In genomic region chr12:88242939-88243338, GRCh38 we compare ENCODE assay signal across 18 cellular contexts.
DNase-seq lines count a peak whose midpoint lies in the region; ATAC-seq and TF ChIP-seq lines count a peak whose summit lies in the region.
"Had no signal": no experiment of that assay in that cellular context is flagged by ENCODE, and none has a peak within 500 bp of the region (broad histone marks: within the 10 kb centered on the region; RNA-seq: fewer than 3 reads in every experiment).

No MANE protein-coding gene starts in this region.

- no peak overlapping the region for H3K4me3 ChIP-seq in gastroesophageal sphincter
- no peak overlapping the region for H3K4me3 ChIP-seq in upper lobe of right lung
- H3K4me3 ChIP-seq: heart left ventricle had no signal

- peaks cover 3% of the 10 kb centered on the region for H3K9me3 Mint-ChIP-seq in natural killer cell treated with Interleukin-12 subunit alpha and Interleukin-12 subunit beta and Interleukin-15 and Interleukin-18, amount 100 ng/mL, for 72 hours
- H3K9me3 Mint-ChIP-seq in natural killer cell, result peaks cover 7 to 8% of the 10 kb centered on the region in 2 donors
- H3K9me3 Mint-ChIP-seq in activated T-helper 1 cell treated with anti-CD3 and anti-CD28 coated beads, Interleukin-12 subunit alpha, Interleukin-12 subunit beta, Interleukin-2, Interleukin-4 antibody, amounts not matched to agents 30 ng/mL and 10 ng/mL and 1 ng/mL, durations not matched to agents 14 hours and 24 hours and 36 hours, result peaks cover 23% of the 10 kb centered on the region
- H3K9me3 Mint-ChIP-seq: dendritic cell treated with granulocyte-macrophage colony-stimulating factor and Interleukin-4, amounts not matched to agents 40 ng/mL and 50 ng/mL, for 4 days had no signal

- no peaks in the 10 kb centered on the region for H3K27me3 ChIP-seq in gastroesophageal sphincter
- H3K27me3 ChIP-seq in upper lobe of right lung, result no peaks in the 10 kb centered on the region
- H3K27me3 ChIP-seq: heart left ventricle, neutrophil had no signal

- intact Hi-C loops in natural killer cell (cut with micrococcal nuclease), result no loop called here
- intact Hi-C loops in activated T-helper 1 cell treated with anti-CD3 and anti-CD28 coated beads, Interleukin-12 subunit alpha, Interleukin-12 subunit beta, Interleukin-2, Interleukin-4 antibody, amounts not matched to agents 30 ng/mL and 10 ng/mL and 1 ng/mL, durations not matched to agents 14 hours and 24 hours and 36 hours (cut with micrococcal nuclease), result loop anchor here (1.0 to 5.0 kb wide), 4 partner anchors 56 to 206 kb away; partner anchors contain the start of genes CEP290 and TMTC3
- intact Hi-C loops in upper lobe of right lung (cut with DNase I), result no loop called here

- H3K36me3 ChIP-seq in gastroesophageal sphincter, result no peaks in the 10 kb centered on the region
- H3K36me3 ChIP-seq in upper lobe of right lung, result no peaks in the 10 kb centered on the region
- H3K36me3 ChIP-seq: heart left ventricle, neutrophil had no signal

- H3K9me3 ChIP-seq in gastroesophageal sphincter, result peaks cover 0 to 7% (median 0%) of the 10 kb centered on the region in 3 donors
- H3K9me3 ChIP-seq in upper lobe of right lung, result no peaks in the 10 kb centered on the region
- H3K9me3 ChIP-seq: neutrophil had no signal

- TF ChIP-seq CTCF in natural killer cell (IDR thresholded peaks at IDR 0.05), result no peak
- TF ChIP-seq CTCF in gastroesophageal sphincter (IDR thresholded peaks at IDR 0.05), result no peak
- TF ChIP-seq CTCF in upper lobe of right lung (IDR thresholded peaks at IDR 0.05), result no peak

- H3K27ac ChIP-seq in gastroesophageal sphincter (peak overlapping the region in 3 of 4 donors; percentile 34 to 49 (median 48)), upper lobe of right lung (peak overlapping the region; percentile 36)
- H3K27ac ChIP-seq: neutrophil had no signal

- no peaks in the 10 kb centered on the region for H3K36me3 Mint-ChIP-seq in natural killer cell treated with Interleukin-12 subunit alpha and Interleukin-12 subunit beta and Interleukin-15 and Interleukin-18, amount 100 ng/mL, for 72 hours
- no peaks in the 10 kb centered on the region for H3K36me3 Mint-ChIP-seq in natural killer cell
- H3K36me3 Mint-ChIP-seq in activated T-helper 1 cell treated with anti-CD3 and anti-CD28 coated beads, Interleukin-12 subunit alpha, Interleukin-12 subunit beta, Interleukin-2, Interleukin-4 antibody, amounts not matched to agents 30 ng/mL and 10 ng/mL and 1 ng/mL, durations not matched to agents 14 hours and 24 hours and 36 hours (ENCODE audit: low read depth), result no peaks in the 10 kb centered on the region

- H3K27ac Mint-ChIP-seq in natural killer cell treated with Interleukin-12 subunit alpha and Interleukin-12 subunit beta and Interleukin-15 and Interleukin-18, amount 100 ng/mL, for 72 hours, result peak overlapping the region in 1 of 2 donors; percentile 69
- no peak overlapping the region for H3K27ac Mint-ChIP-seq in natural killer cell
- peak overlapping the region; percentile 81 for H3K27ac Mint-ChIP-seq in activated T-helper 1 cell treated with anti-CD3 and anti-CD28 coated beads, Interleukin-12 subunit alpha, Interleukin-12 subunit beta, Interleukin-2, Interleukin-4 antibody, amounts not matched to agents 30 ng/mL and 10 ng/mL and 1 ng/mL, durations not matched to agents 14 hours and 24 hours and 36 hours
- H3K27ac Mint-ChIP-seq: dendritic cell treated with granulocyte-macrophage colony-stimulating factor and Interleukin-4, amounts not matched to agents 40 ng/mL and 50 ng/mL, for 4 days; H9 had no signal

- H3K4me1 Mint-ChIP-seq in natural killer cell treated with Interleukin-12 subunit alpha and Interleukin-12 subunit beta and Interleukin-15 and Interleukin-18, amount 100 ng/mL, for 72 hours (ENCODE audit: low read depth in 2 of 2), result peaks cover 1 to 14% of the 10 kb centered on the region in 2 donors
- H3K4me1 Mint-ChIP-seq in natural killer cell, result no peaks in the 10 kb centered on the region
- peaks cover 25% of the 10 kb centered on the region for H3K4me1 Mint-ChIP-seq in activated T-helper 1 cell treated with anti-CD3 and anti-CD28 coated beads, Interleukin-12 subunit alpha, Interleukin-12 subunit beta, Interleukin-2, Interleukin-4 antibody, amounts not matched to agents 30 ng/mL and 10 ng/mL and 1 ng/mL, durations not matched to agents 14 hours and 24 hours and 36 hours (ENCODE audit: low read depth)

- no peak for DNase-seq in natural killer cell treated with Interleukin-12 subunit alpha and Interleukin-12 subunit beta and Interleukin-15 and Interleukin-18, amount 100 ng/mL, for 72 hours (ENCODE audit: low spot score)
- no peak for DNase-seq in natural killer cell
- no peak for DNase-seq in activated T-helper 1 cell treated with anti-CD3 and anti-CD28 coated beads, Interleukin-12 subunit alpha, Interleukin-12 subunit beta, Interleukin-2, Interleukin-4 antibody, amounts not matched to agents 30 ng/mL and 10 ng/mL and 1 ng/mL, durations not matched to agents 14 hours and 24 hours and 36 hours (ENCODE audit: low spot score)
- no peak for DNase-seq in upper lobe of right lung
- DNase-seq in hepatic stellate cell (ENCODE audit: low spot score), result no peak
- DNase-seq in NOMO-1 treated with dmso at 0.1 percent for 144 hours (lab: John Stamatoyannopoulos, UW; ENCODE audit: unreplicated experiment), result no peak
- DNase-seq: activated effector memory CD4-positive, alpha-beta T cell treated with Interleukin-2 at 50 U/mL for 16 hours; H9; heart left ventricle; kidney; NCI-H146; NCI-H2227 treated with DMSO at 0.1 percent for 48 hours; SHP77; stimulated activated CD4-positive, alpha-beta T cell treated with anti-CD3 and anti-CD28 coated beads, Interleukin-1b, Interleukin-23, amount 100 ng/mL, for 48 hours had no signal

- no peak for TF ChIP-seq POLR2A in gastroesophageal sphincter (IDR thresholded peaks at IDR 0.05)

- H3K27me3 Mint-ChIP-seq in natural killer cell treated with Interleukin-12 subunit alpha and Interleukin-12 subunit beta and Interleukin-15 and Interleukin-18, amount 100 ng/mL, for 72 hours, result no peaks in the 10 kb centered on the region
- no peaks in the 10 kb centered on the region for H3K27me3 Mint-ChIP-seq in natural killer cell (ENCODE audit: low read depth in 2 of 2)
- no peaks in the 10 kb centered on the region for H3K27me3 Mint-ChIP-seq in activated T-helper 1 cell treated with anti-CD3 and anti-CD28 coated beads, Interleukin-12 subunit alpha, Interleukin-12 subunit beta, Interleukin-2, Interleukin-4 antibody, amounts not matched to agents 30 ng/mL and 10 ng/mL and 1 ng/mL, durations not matched to agents 14 hours and 24 hours and 36 hours (ENCODE audit: insufficient read depth)
- H3K27me3 Mint-ChIP-seq: dendritic cell treated with granulocyte-macrophage colony-stimulating factor and Interleukin-4, amounts not matched to agents 40 ng/mL and 50 ng/mL, for 4 days had no signal

- H3K4me1 ChIP-seq in gastroesophageal sphincter (peaks cover 0 to 28% (median 0%) of the 10 kb centered on the region in 3 donors), upper lobe of right lung (peaks cover 5% of the 10 kb centered on the region)

- TF ChIP-seq EP300 in gastroesophageal sphincter (IDR thresholded peaks at IDR 0.05), result no peak

- H3K4me3 Mint-ChIP-seq in natural killer cell treated with Interleukin-12 subunit alpha and Interleukin-12 subunit beta and Interleukin-15 and Interleukin-18, amount 100 ng/mL, for 72 hours, result peak overlapping the region; percentile 6
- no peak overlapping the region for H3K4me3 Mint-ChIP-seq in natural killer cell
- H3K4me3 Mint-ChIP-seq in activated T-helper 1 cell treated with anti-CD3 and anti-CD28 coated beads, Interleukin-12 subunit alpha, Interleukin-12 subunit beta, Interleukin-2, Interleukin-4 antibody, amounts not matched to agents 30 ng/mL and 10 ng/mL and 1 ng/mL, durations not matched to agents 14 hours and 24 hours and 36 hours, result no peak overlapping the region
- H3K4me3 Mint-ChIP-seq: dendritic cell treated with granulocyte-macrophage colony-stimulating factor and Interleukin-4, amounts not matched to agents 40 ng/mL and 50 ng/mL, for 4 days; H9 had no signal

- no peak for ATAC-seq in natural killer cell treated with Interleukin-12 subunit alpha and Interleukin-12 subunit beta and Interleukin-15 and Interleukin-18, amount 100 ng/mL, for 72 hours
- ATAC-seq in natural killer cell (no peak), gastroesophageal sphincter (no peak), upper lobe of right lung (no peak), GM19467 (IDR thresholded peaks at IDR 0.05; ENCODE audit: unreplicated experiment) (no peak)
